In the genomic region with DNA sequence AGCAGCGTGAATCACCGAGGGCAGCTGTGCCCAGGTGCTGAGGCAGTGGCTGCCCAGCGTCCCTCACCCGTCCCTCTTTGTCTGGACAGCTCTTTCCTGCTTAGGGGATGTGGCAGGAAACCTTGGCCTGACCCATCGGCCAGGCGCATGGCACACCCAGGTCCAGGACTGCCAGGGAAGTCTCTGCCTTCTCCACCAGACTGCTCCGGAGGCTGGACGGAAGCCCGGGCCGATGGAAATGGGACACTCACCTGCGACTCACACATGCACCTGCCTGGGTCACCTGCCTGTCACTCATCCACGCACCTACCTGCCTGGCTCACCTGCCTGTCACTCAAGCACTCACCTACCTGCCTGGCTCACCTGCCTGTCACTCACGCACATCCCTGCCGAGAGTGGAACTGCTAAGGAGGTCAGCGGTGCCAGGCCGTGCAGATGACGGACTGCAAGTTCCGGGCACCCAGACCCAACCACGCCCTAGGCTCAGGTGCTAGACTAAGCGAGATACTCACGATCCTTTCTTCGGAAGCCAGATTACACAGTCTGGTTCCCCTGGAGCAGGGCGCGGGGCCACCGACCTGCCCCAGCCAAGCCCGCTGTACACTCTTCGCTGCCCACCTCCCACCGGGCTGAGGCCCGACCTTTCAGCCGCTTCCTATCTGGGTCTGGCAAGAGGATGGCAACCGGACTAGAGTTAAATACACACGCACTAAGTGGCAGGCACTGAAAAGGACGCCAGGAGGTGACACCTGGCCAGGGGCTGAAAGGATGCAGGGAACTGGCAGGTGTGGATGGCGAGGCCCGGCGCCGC, we compare ENCODE assay signal across 8 cellular contexts. TPM values are rescaled to one million over a fixed set of nuclear protein-coding genes. Genes with fewer than 3 reads are reported as not detected.
DNase-seq lines count a peak whose midpoint lies in the region; ATAC-seq, FAIRE-seq and TF ChIP-seq lines count a peak whose summit lies in the region.

No MANE protein-coding gene starts in this region.

- DNase-seq in HTR-8/SVneo (ENCODE audit: insufficient read length, low spot score) (no peak), left colon (peak; percentile 66 to 84), tibial nerve (ENCODE audit: low spot score in 2 of 2) (no peak), SW 1271 (lab: John Stamatoyannopoulos, UW) (no peak)
- no peak for DNase-seq in activated naive CD8-positive, alpha-beta T cell treated with anti-CD3 and anti-CD28 coated beads for 36 hours

- peaks cover 36% of the 10 kb centered on the region for H3K4me1 Mint-ChIP-seq in activated naive CD8-positive, alpha-beta T cell treated with anti-CD3 and anti-CD28 coated beads for 36 hours

- H3K36me3 ChIP-seq in tibial nerve, result peaks cover 0 to 16% (median 0%) of the 10 kb centered on the region in 3 donors

- ATAC-seq in left colon, result peak; percentile 75
- ATAC-seq in HG02970 (IDR thresholded peaks at IDR 0.05; ENCODE audit: low FRiP score, unreplicated experiment), result no peak
- no peak for ATAC-seq in GM18520 (IDR thresholded peaks at IDR 0.05; ENCODE audit: unreplicated experiment)

- H3K36me3 Mint-ChIP-seq in activated naive CD8-positive, alpha-beta T cell treated with anti-CD3 and anti-CD28 coated beads for 36 hours, result peaks cover 30% of the 10 kb centered on the region

- FAIRE-seq in HTR-8/SVneo (lab: Jason Lieb, UNC), result peak; percentile 52

- TF ChIP-seq CTCF in C4-2B (conservative IDR thresholded peaks at IDR 0.05), result no peak
- TF ChIP-seq CTCF in tibial nerve (IDR thresholded peaks at IDR 0.05), result no peak

- intact Hi-C loops in left colon (cut with DNase I, micrococcal nuclease), result no loop called here

- peaks cover 0 to 69% (median 38%) of the 10 kb centered on the region in 4 donors for H3K4me1 ChIP-seq in tibial nerve

- no peaks in the 10 kb centered on the region for H3K9me3 Mint-ChIP-seq in activated naive CD8-positive, alpha-beta T cell treated with anti-CD3 and anti-CD28 coated beads for 36 hours

- H3K27ac Mint-ChIP-seq in activated naive CD8-positive, alpha-beta T cell treated with anti-CD3 and anti-CD28 coated beads for 36 hours, result peak overlapping the region; percentile 83

- TF ChIP-seq EP300 in tibial nerve (IDR thresholded peaks at IDR 0.05), result no peak

- H3K27me3 ChIP-seq in tibial nerve, result no peaks in the 10 kb centered on the region

- H3K4me3 ChIP-seq in tibial nerve, result peak overlapping the region; percentile 80 to 90 (median 84)

- H3K4me3 Mint-ChIP-seq in activated naive CD8-positive, alpha-beta T cell treated with anti-CD3 and anti-CD28 coated beads for 36 hours, result peak overlapping the region; percentile 90

- no peak for TF ChIP-seq POLR2A in tibial nerve (IDR thresholded peaks at IDR 0.05)

- no peaks in the 10 kb centered on the region for H3K9me3 ChIP-seq in tibial nerve

- no peaks in the 10 kb centered on the region for H3K27me3 Mint-ChIP-seq in activated naive CD8-positive, alpha-beta T cell treated with anti-CD3 and anti-CD28 coated beads for 36 hours

- peak overlapping the region; percentile 95 for H3K27ac ChIP-seq in C4-2B
- H3K27ac ChIP-seq in tibial nerve, result peak overlapping the region in 2 of 4 donors; percentile 87 to 89

- 45 to 50% methylated on average over 31 to 36 of the region's 37 CpGs for WGBS in tibial nerve, 2 donors

RNA-seq across cellular contexts. Expression of a gene that starts 1.1 kb away (rescaled TPM):
- 10 to 100 TPM; 69.9 to 70.6 TPM for total RNA-seq in activated naive CD8-positive, alpha-beta T cell treated with anti-CD3 and anti-CD28 coated beads for 36 hours
- total RNA-seq in left colon, result 10 to 100 TPM; 46.3 to 56.3 TPM
- 10 to 100 TPM; 42.2 to 61.0 (median 53.5) TPM for total RNA-seq in tibial nerve

RNA-seq across cellular contexts. Expression of a gene that starts 7.7 kb away (rescaled TPM):
- total RNA-seq in activated naive CD8-positive, alpha-beta T cell treated with anti-CD3 and anti-CD28 coated beads for 36 hours, result 1 to 10 TPM; 4.9 to 6.9 TPM
- total RNA-seq in left colon (1 to 10 TPM; 1.5 to 1.6 TPM), tibial nerve (10 to 100 TPM in 2 of 4 donors, 1 to 10 TPM in 2; 5.4 to 14.9 (median 9.8) TPM)

RNA-seq across cellular contexts. Expression of a gene that starts 26.0 kb away (rescaled TPM):
- 1 to 10 TPM; 2.4 to 3.8 TPM for total RNA-seq in activated naive CD8-positive, alpha-beta T cell treated with anti-CD3 and anti-CD28 coated beads for 36 hours
- total RNA-seq in left colon (10 to 100 TPM; 40.0 to 71.6 TPM), tibial nerve (1 to 10 TPM in 3 of 4 donors, under 1 TPM in 1; 0.84 to 3.0 (median 1.8) TPM)

RNA-seq across cellular contexts. Expression of a gene that starts 35.2 kb away (rescaled TPM):
- 10 to 100 TPM; 26.6 to 28.4 TPM for total RNA-seq in activated naive CD8-positive, alpha-beta T cell treated with anti-CD3 and anti-CD28 coated beads for 36 hours
- 10 to 100 TPM; 49.2 to 58.7 TPM for total RNA-seq in left colon
- total RNA-seq in tibial nerve, result 100 to 1,000 TPM in 1 of 4 donors, 10 to 100 TPM in 3; 34.3 to 125 (median 69.6) TPM

RNA-seq across cellular contexts. Expression of a gene that starts 35.9 kb away (rescaled TPM):
- total RNA-seq in activated naive CD8-positive, alpha-beta T cell treated with anti-CD3 and anti-CD28 coated beads for 36 hours, result 10 to 100 TPM; 29.6 to 30.0 TPM
- total RNA-seq in left colon (10 to 100 TPM; 15.5 to 18.7 TPM), tibial nerve (10 to 100 TPM; 17.5 to 22.2 (median 19.7) TPM)

Comparison
In these comparisons a context has a peak if more than half of its experiments do, and no peak if none do; other contexts are left out.
1. DNase-seq: peak in left colon (2 of 2); none in HTR-8/SVneo (single experiment), activated naive CD8-positive, alpha-beta T cell treated with anti-CD3 and anti-CD28 coated beads for 36 hours (single experiment), tibial nerve (0 of 2) and SW 1271 (0 of 2).
2. RNA of a gene that starts 26.0 kb away (total RNA-seq): 40.0 to 71.6 TPM in left colon; 2.4 to 3.8 TPM in activated naive CD8-positive, alpha-beta T cell treated with anti-CD3 and anti-CD28 coated beads for 36 hours and 0.84 to 3.0 TPM in tibial nerve; every median in the first group is over 4 times any median in the second.